Comparison of ENCODE assay signal across 11 cellular contexts in genomic region chr2:238863749-238864206, GRCh38. TPM values are rescaled to one million over a fixed set of nuclear protein-coding genes. Genes with fewer than 3 reads are reported as not detected.
DNase-seq lines count a peak whose midpoint lies in the region; ATAC-seq, FAIRE-seq and TF ChIP-seq lines count a peak whose summit lies in the region.
"Had no signal": no experiment of that assay in that cellular context is flagged by ENCODE, and none has a peak within 500 bp of the region (broad histone marks: within the 10 kb centered on the region; RNA-seq: fewer than 3 reads in every experiment).

No MANE protein-coding gene starts in this region.

- no peaks in the 10 kb centered on the region for H3K79me2 ChIP-seq in HepG2 (ENCODE audit: insufficient read depth, low read length)

- no peaks in the 10 kb centered on the region for H3K36me3 Mint-ChIP-seq in osteocyte (ENCODE audit: unreplicated experiment)
- no peaks in the 10 kb centered on the region for H3K36me3 Mint-ChIP-seq in activated T-cell treated with anti-CD3 and anti-CD28 coated beads, Interleukin-2, amount 50 U/mL, for 72 hours (ENCODE audit: insufficient read depth in 2 of 2)

- H3K4me2 ChIP-seq in HepG2 (ENCODE audit: low read depth, low read length) = peak overlapping the region; percentile 91

- H3K27ac Mint-ChIP-seq in osteocyte (ENCODE audit: unreplicated experiment) = peak overlapping the region; percentile 97
- no peak overlapping the region for H3K27ac Mint-ChIP-seq in activated T-cell treated with anti-CD3 and anti-CD28 coated beads, Interleukin-2, amount 50 U/mL, for 72 hours

- H3K4me1 Mint-ChIP-seq in osteocyte (ENCODE audit: unreplicated experiment) = peaks cover 57% of the 10 kb centered on the region
- H3K4me1 Mint-ChIP-seq in activated T-cell treated with anti-CD3 and anti-CD28 coated beads, Interleukin-2, amount 50 U/mL, for 72 hours (ENCODE audit: low read depth) = peaks cover 14% of the 10 kb centered on the region

- H3K4me3 ChIP-seq in HepG2 (replicated peaks in 1 of 3; ENCODE audit: insufficient read depth in 1 of 3, low read depth in 2 of 3, low read length in 3 of 3) = peak overlapping the region in 1 of 3 experiments; percentile 86; a peak in 2 of 6 replicates
- no peak overlapping the region for H3K4me3 ChIP-seq in right lobe of liver
- H3K4me3 ChIP-seq in fibroblast of the aortic adventitia (ENCODE audit: low read depth, low read length) = peak overlapping the region; percentile 31
- H3K4me3 ChIP-seq in H7 (ENCODE audit: insufficient read depth, low read depth, low read length) = no peak overlapping the region

- POLR2A ChIA-PET in HepG2 (lab: Yijun Ruan, JAX) = interaction anchor here (0.8 kb wide), 1 partner anchor 11 kb away, joined by 3 read pairs; no protein-coding TSS in a partner anchor

- H3K36me3 ChIP-seq in HepG2 (replicated peaks in 1 of 2; ENCODE audit: control insufficient read depth in 1 of 2, insufficient read depth in 2 of 2, low read length in 2 of 2) (no peaks in the 10 kb centered on the region), right lobe of liver (no peaks in the 10 kb centered on the region), H7 (replicated peaks; ENCODE audit: control insufficient read depth, insufficient read depth, low read length) (no peaks in the 10 kb centered on the region)

- peak overlapping the region; percentile 5 for H3K4me3 Mint-ChIP-seq in osteocyte (ENCODE audit: unreplicated experiment)
- H3K4me3 Mint-ChIP-seq in activated T-cell treated with anti-CD3 and anti-CD28 coated beads, Interleukin-2, amount 50 U/mL, for 72 hours = no peak overlapping the region

- H3K4me1 ChIP-seq in HepG2 (ENCODE audit: insufficient read depth, low read length) (peaks cover 52% of the 10 kb centered on the region), right lobe of liver (no peaks in the 10 kb centered on the region)

- TF ChIP-seq RAD21 in HepG2 (CRISPR knock-in tag; IDR thresholded peaks at IDR 0.05) = no peak

- FAIRE-seq in HepG2 (lab: Jason Lieb, UNC) = no peak

- H3K27me3 ChIP-seq in HepG2 (ENCODE audit: control insufficient read depth in 1 of 2, insufficient read depth in 2 of 2, low read length in 2 of 2) (peaks cover 0 to 5% of the 10 kb centered on the region in 2 experiments; a peak in 1 of 5 replicates), right lobe of liver (no peaks in the 10 kb centered on the region), H7 (ENCODE audit: control insufficient read depth, insufficient read depth, low read length) (no peaks in the 10 kb centered on the region)

- intact Hi-C loops in HepG2 (cut with micrococcal nuclease; ENCODE audit: unreplicated experiment) (no loop called here), right lobe of liver (cut with DNase I) (no loop called here)

- no peaks in the 10 kb centered on the region for H4K20me1 ChIP-seq in HepG2 (ENCODE audit: insufficient read depth, low read length)

- H2AFZ ChIP-seq in HepG2 (ENCODE audit: low read length) = no peak overlapping the region

- TF ChIP-seq EP300 in HepG2 (IDR thresholded peaks at IDR 0.05; ENCODE audit: low read depth in 2 of 2, low read length in 2 of 2) (no peak), HepG2 (CRISPR knock-in tag; IDR thresholded peaks at IDR 0.05; ENCODE audit: borderline replicate concordance) (no peak)

- no peak for DNase-seq in HepG2 (ENCODE audit: low spot score)
- DNase-seq in right lobe of liver = no peak
- no peak for DNase-seq in fibroblast of the aortic adventitia (ENCODE audit: low read depth)
- DNase-seq in osteocyte (ENCODE audit: extremely low spot score, unreplicated experiment) = no peak
- DNase-seq in activated T-cell treated with anti-CD3 and anti-CD28 coated beads, Interleukin-2, amount 50 U/mL, for 72 hours = no peak
- DNase-seq in H7 = no peak
- no peak for DNase-seq in dermis blood vessel endothelial cell
- DNase-seq in anterior cingulate cortex (lab: John Stamatoyannopoulos, UW) = no peak
- DNase-seq: DMS79 treated with DMSO at 0.1 percent for 48 hours, NCI-H1694 had no signal

- TF ChIP-seq CTCF in HepG2 (CRISPR knock-in tag; IDR thresholded peaks at IDR 0.05) = no peak
- no peak for TF ChIP-seq CTCF in right lobe of liver (IDR thresholded peaks at IDR 0.05)
- no peak for TF ChIP-seq CTCF in fibroblast of the aortic adventitia (IDR thresholded peaks at IDR 0.05; ENCODE audit: insufficient read depth, low read length)
- TF ChIP-seq CTCF in osteocyte (IDR thresholded peaks at IDR 0.05) = no peak

- CTCF ChIA-PET in HepG2 (lab: Yijun Ruan, JAX; ENCODE audit: low intra/inter-chr PET ratio, low total read pairs) = no interaction called here

- H3K27ac ChIP-seq in HepG2 (ENCODE audit: extremely low read length, insufficient read depth, low read length) = peak overlapping the region; percentile 89
- H3K27ac ChIP-seq in right lobe of liver = no peak overlapping the region

- no peaks in the 10 kb centered on the region for H3K9me3 ChIP-seq in HepG2 (ENCODE audit: low read length)
- no peaks in the 10 kb centered on the region for H3K9me3 ChIP-seq in right lobe of liver

- in situ Hi-C loops in HepG2 (cut with HindIII; ENCODE audit: extremely low pct_ligation_motif_present, low pct_unique_long_range_greater_than_20kb) = no loop called here

- H3K27me3 Mint-ChIP-seq in osteocyte (ENCODE audit: unreplicated experiment) = no peaks in the 10 kb centered on the region
- H3K27me3 Mint-ChIP-seq in activated T-cell treated with anti-CD3 and anti-CD28 coated beads, Interleukin-2, amount 50 U/mL, for 72 hours (ENCODE audit: low read depth) = peaks cover 31% of the 10 kb centered on the region

- TSS peak; percentile 91 for BruUV-seq in HepG2 (replicated peaks; lab: Mats Ljungman, UMichigan)

- TF ChIP-seq POLR2A in HepG2 (IDR thresholded peaks at IDR 0.05; ENCODE audit: insufficient read depth in 1 of 2, low read depth in 2 of 2, low read length in 2 of 2) = no peak
- TF ChIP-seq POLR2A in right lobe of liver (IDR thresholded peaks at IDR 0.05) = no peak

- WGBS in HepG2 (ENCODE audit: low lambda C conversion rate) = 64% methylated on average over 9 of the region's 9 CpGs
- WGBS in right lobe of liver (ENCODE audit: insufficient coverage, low coverage, low lambda C conversion rate, missing lambda C conversion rate) = 61% methylated on average over 8 of the region's 9 CpGs

- no peaks in the 10 kb centered on the region for H3K9me3 Mint-ChIP-seq in osteocyte (ENCODE audit: unreplicated experiment)
- H3K9me3 Mint-ChIP-seq in activated T-cell treated with anti-CD3 and anti-CD28 coated beads, Interleukin-2, amount 50 U/mL, for 72 hours = no peaks in the 10 kb centered on the region

- no peak for ATAC-seq in HepG2
- no peak for ATAC-seq in right lobe of liver
- ATAC-seq in activated T-cell treated with anti-CD3 and anti-CD28 coated beads, Interleukin-2, amount 50 U/mL, for 72 hours (replicated peaks in 1 of 2) = no peak

- H3K9ac ChIP-seq in HepG2 (ENCODE audit: insufficient read depth, low read depth, low read length) = peak overlapping the region; percentile 28; the same call in 1 of the 2 replicates

TF ChIP-seq in HepG2, 621 proteins besides CTCF, POLR2A, EP300 and RAD21 (continues in another document):
- TF ChIP-seq ZNF329 (CRISPR knock-in tag; IDR thresholded peaks at IDR 0.05; ENCODE audit: low read depth) = 0 out of 2 replicates have a peak, but pooled peaks have one; percentile 13
- TF ChIP-seq HIC2 (CRISPR knock-in tag; IDR thresholded peaks at IDR 0.05; ENCODE audit: low read depth) = 0 out of 2 replicates have a peak, but pooled peaks have one; percentile 6

RNA-seq across cellular contexts. Expression of gene TWIST2, which starts 15.9 kb away (rescaled TPM):
- total RNA-seq in HepG2 (2016; rRNA removed; fragmentation: Illumina TruSeq; extraction: Trizol) (0.11 TPM in 1 of 2 replicates, not detected in the other), right lobe of liver (under 1 TPM in 3 of 6 experiments, not detected in 3; 0.15 to 0.56 (median 0.18) TPM), fibroblast of the aortic adventitia (ENCODE audit: low replicate concordance) (15.8 and 64.1 TPM in 2 replicates), osteocyte (6.0 and 6.3 TPM in 2 replicates), dermis blood vessel endothelial cell (0.56 TPM in 1 of 2 replicates, not detected in the other)
- total RNA-seq in HepG2 (2016; cell fraction: cytosol; rRNA removed; fragmentation: Illumina TruSeq; extraction: Trizol; ENCODE audit: low read depth) = 0.18 and 0.20 TPM in 2 replicates
- not detected in 2 replicates for total RNA-seq in HepG2 (2016; cell fraction: insoluble cytoplasmic fraction; rRNA removed; fragmentation: Illumina TruSeq; extraction: Trizol)
- 0.21 and 0.25 TPM in 2 replicates for total RNA-seq in HepG2 (2016; cell fraction: membrane; rRNA removed; fragmentation: Illumina TruSeq; extraction: Trizol)
- not detected in 2 replicates for total RNA-seq in HepG2 (2016; cell fraction: nucleus; rRNA removed; fragmentation: Illumina TruSeq; extraction: Trizol)
- 0.08 and 0.09 TPM in 2 replicates for polyA plus RNA-seq in HepG2 (2011; rRNA removed)
- 0.10 and 0.34 TPM in 2 replicates for polyA plus RNA-seq in HepG2 (2011; cell fraction: cytosol; rRNA removed)
- 0.21 TPM in 1 of 2 replicates, not detected in the other for polyA plus RNA-seq in HepG2 (2011; cell fraction: nucleus; rRNA removed)
- polyA plus RNA-seq in HepG2 (2012) = 0.09 TPM in 1 of 2 replicates, not detected in the other
- polyA plus RNA-seq in HepG2 (2016; cell fraction: cytosol; fragmentation: Illumina TruSeq; extraction: Trizol; ENCODE audit: low read depth) = 0.21 and 0.36 TPM in 2 replicates
- polyA plus RNA-seq in HepG2 (2016; cell fraction: insoluble cytoplasmic fraction; fragmentation: Illumina TruSeq; extraction: Trizol; ENCODE audit: low read depth) = not detected in 2 replicates
- polyA plus RNA-seq in HepG2 (2016; cell fraction: membrane; fragmentation: Illumina TruSeq; extraction: Trizol; ENCODE audit: low read depth) = 0.12 TPM in 1 of 2 replicates, not detected in the other
- polyA plus RNA-seq in HepG2 (2016; cell fraction: nucleus; fragmentation: Illumina TruSeq; extraction: Trizol; ENCODE audit: insufficient read depth, low read depth) = not detected in 2 replicates
- 0.32 and 4.4 TPM in 2 replicates for polyA minus RNA-seq in HepG2 (2011; rRNA and poly(A)+ RNA removed; ENCODE audit: low replicate concordance)
- polyA minus RNA-seq in HepG2 (2011; cell fraction: cytosol; rRNA and poly(A)+ RNA removed) = not detected in 2 replicates
- 0.37 and 0.39 TPM in 2 replicates for polyA minus RNA-seq in HepG2 (2011; cell fraction: nucleus; rRNA and poly(A)+ RNA removed)
- not detected for total RNA-seq in activated T-cell treated with anti-CD3 and anti-CD28 coated beads, Interleukin-2, amount 50 U/mL, for 72 hours
- 7.1 and 8.1 TPM in 2 replicates for total RNA-seq in H7 (2014; rRNA removed; shearing (Covaris generic))
- total RNA-seq: T-helper 2 cell treated with Interferon-gamma antibody and Interleukin-4, amounts not matched to agents 100 ng/mL and 5 ng/mL, for 36 hours had no signal
